Comparison of ENCODE assay signal across 8 cellular contexts in genomic region chr22:49961601-49962011, GRCh38. TPM values are rescaled to one million over a fixed set of nuclear protein-coding genes. Genes with fewer than 3 reads are reported as not detected.
DNase-seq lines count a peak whose midpoint lies in the region; ATAC-seq and TF ChIP-seq lines count a peak whose summit lies in the region.

No MANE protein-coding gene starts in this region.

- intact Hi-C loops in testis (cut with DNase I; ENCODE audit: low total_unique reads) = no loop called here

- H3K27ac ChIP-seq in angular gyrus (ENCODE audit: low read depth, low read length) = peak overlapping the region; percentile 88
- H3K27ac ChIP-seq in testis = peak overlapping the region; percentile 86 to 95

- 0 to 8% methylated on average over 5 to 49 of the region's 49 CpGs for WGBS in testis, 2 donors

- ATAC-seq in HG03025 (IDR thresholded peaks at IDR 0.05; ENCODE audit: low FRiP score, unreplicated experiment) = no peak
- ATAC-seq in GM19395 (IDR thresholded peaks at IDR 0.05; ENCODE audit: unreplicated experiment) = no peak

- H3K9me3 ChIP-seq in testis = no peaks in the 10 kb centered on the region

- peak; percentile 47 for DNase-seq in NCI-H2227 (lab: John Stamatoyannopoulos, UW; ENCODE audit: unreplicated experiment)
- no peak for DNase-seq in NCI-H2227 treated with DMSO at 0.1 percent for 48 hours (lab: John Stamatoyannopoulos, UW)
- DNase-seq in kidney epithelial cell (ENCODE audit: low read depth) = no peak
- no peak for DNase-seq in testis
- no peak for DNase-seq in H4 (ENCODE audit: low spot score)

- no peak for TF ChIP-seq CTCF in kidney epithelial cell (IDR thresholded peaks at IDR 0.05; ENCODE audit: insufficient read depth, low read length, poor library complexity, severe bottlenecking)
- no peak for TF ChIP-seq CTCF in testis (IDR thresholded peaks at IDR 0.05)

- H3K36me3 ChIP-seq in kidney epithelial cell (ENCODE audit: control insufficient read depth, insufficient read depth, low read length) (peaks cover 6% of the 10 kb centered on the region), testis (ENCODE audit: low read depth, missing control alignments) (no peaks in the 10 kb centered on the region)

- H3K4me1 ChIP-seq in testis = peaks cover 38% of the 10 kb centered on the region

- H3K27me3 ChIP-seq in kidney epithelial cell (ENCODE audit: control insufficient read depth, insufficient read depth, low read length) = no peaks in the 10 kb centered on the region
- no peaks in the 10 kb centered on the region for H3K27me3 ChIP-seq in testis

- TF ChIP-seq POLR2A in testis (IDR thresholded peaks at IDR 0.05) = no peak

- H3K4me3 ChIP-seq in kidney epithelial cell (ENCODE audit: low read depth, low read length) (peak overlapping the region; percentile 80), testis (peak overlapping the region; percentile 78 to 89)

RNA-seq across cellular contexts. Expression of gene PIM3, which starts 1.0 kb away (rescaled TPM):
- 66.9 and 77.3 TPM in 2 replicates for total RNA-seq in kidney epithelial cell
- 10 to 100 TPM; 68.2 to 89.9 TPM for total RNA-seq in testis
- 50.8 TPM for polyA plus RNA-seq in testis (ENCODE audit: insufficient read depth, low read depth, low replicate concordance)
- 18.6 and 30.3 TPM in 2 replicates for total RNA-seq in H4 (2014; rRNA removed; shearing (Covaris generic))

RNA-seq across cellular contexts. Expression of gene CRELD2, which starts 43.2 kb away (rescaled TPM):
- total RNA-seq in kidney epithelial cell (59.1 and 68.2 TPM in 2 replicates), testis (10 to 100 TPM; 57.9 to 64.2 TPM)
- 58.3 TPM for polyA plus RNA-seq in testis (ENCODE audit: insufficient read depth, low read depth, low replicate concordance)
- 95.9 and 113 TPM in 2 replicates for total RNA-seq in H4 (2014; rRNA removed; shearing (Covaris generic))

RNA-seq across cellular contexts. Expression of gene ALG12, which starts 43.4 kb away (rescaled TPM):
- total RNA-seq in kidney epithelial cell (24.3 and 26.2 TPM in 2 replicates), testis (10 to 100 TPM; 11.9 to 18.3 TPM)
- 10.6 TPM for polyA plus RNA-seq in testis (ENCODE audit: insufficient read depth, low read depth, low replicate concordance)
- 13.9 and 22.3 TPM in 2 replicates for total RNA-seq in H4 (2014; rRNA removed; shearing (Covaris generic))

RNA-seq across cellular contexts. Expression of gene IL17REL, which starts 51.0 kb away (rescaled TPM):
- total RNA-seq in kidney epithelial cell = not detected in 2 replicates
- total RNA-seq in testis = under 1 TPM; 0.25 to 0.55 TPM
- polyA plus RNA-seq in testis (ENCODE audit: insufficient read depth, low read depth, low replicate concordance) = 0.30 TPM
- total RNA-seq in H4 (2014; rRNA removed; shearing (Covaris generic)) = not detected in 2 replicates
